Comparison of ENCODE assay signal across 10 cellular contexts in genomic region chr1:46306159-46306530, GRCh38. TPM values are rescaled to one million over a fixed set of nuclear protein-coding genes. Genes with fewer than 3 reads are reported as not detected.
A peak's percentile ranks its signal among the peaks of the same experiment; 100 is the strongest.
DNase-seq lines count a peak whose midpoint lies in the region; ATAC-seq and TF ChIP-seq lines count a peak whose summit lies in the region.
"Had no signal": no experiment of that assay in that cellular context is flagged by ENCODE, and none has a peak within 500 bp of the region (broad histone marks: within the 10 kb centered on the region; RNA-seq: fewer than 3 reads in every experiment).

No MANE protein-coding gene starts in this region.

- H3K79me2 ChIP-seq in PC-9 (ENCODE audit: low read depth) (peaks cover 87% of the 10 kb centered on the region), hepatocyte (peaks cover 82% of the 10 kb centered on the region)

- TF ChIP-seq CTCF in GM06990 (IDR thresholded peaks at IDR 0.05; ENCODE audit: insufficient read depth, low read length, poor library complexity, severe bottlenecking) (no peak), PC-9 (conservative IDR thresholded peaks at IDR 0.05) (no peak), hepatocyte (IDR thresholded peaks at IDR 0.05; ENCODE audit: poor library complexity) (no peak), testis (IDR thresholded peaks at IDR 0.05) (no peak)

- intact Hi-C loops in PC-9 (cut with micrococcal nuclease; ENCODE audit: unreplicated experiment): no loop called here
- intact Hi-C loops in testis (cut with DNase I; ENCODE audit: low total_unique reads): no loop called here

- no peak for TF ChIP-seq POLR2A in testis (IDR thresholded peaks at IDR 0.05)

- 93% methylated on average over 8 of the region's 8 CpGs for WGBS in hepatocyte (ENCODE audit: low lambda C conversion rate, missing lambda C conversion rate)
- WGBS in testis, 2 donors: 77 to 87% methylated on average over 8 of the region's 8 CpGs

- peaks cover 46% of the 10 kb centered on the region for H3K36me3 ChIP-seq in BLaER1
- H3K36me3 ChIP-seq in GM06990 (ENCODE audit: control insufficient read depth, insufficient read depth, low read length): peaks cover 4% of the 10 kb centered on the region
- peaks cover 34% of the 10 kb centered on the region for H3K36me3 ChIP-seq in PC-9 (ENCODE audit: low read depth)
- no peaks in the 10 kb centered on the region for H3K36me3 ChIP-seq in hepatocyte (replicated peaks; ENCODE audit: insufficient read depth, low read depth)
- H3K36me3 ChIP-seq in testis (ENCODE audit: low read depth, missing control alignments): no peaks in the 10 kb centered on the region

- no peak for ATAC-seq in HG03280 (IDR thresholded peaks at IDR 0.05; ENCODE audit: unreplicated experiment)
- ATAC-seq: left lung had no signal

- POLR2A ChIA-PET in PC-9 (lab: Charles Lee; ENCODE audit: unreplicated experiment): no interaction called here

- no peak overlapping the region for H3K27ac ChIP-seq in BLaER1
- no peak overlapping the region for H3K27ac ChIP-seq in PC-9
- H3K27ac ChIP-seq in hepatocyte: no peak overlapping the region
- H3K27ac ChIP-seq in testis: no peak overlapping the region
- H3K27ac ChIP-seq: left lung had no signal

- H2AFZ ChIP-seq in PC-9 (no peak overlapping the region), hepatocyte (no peak overlapping the region)

- H3K4me3 ChIP-seq in BLaER1 (no peak overlapping the region), GM06990 (replicated peaks; ENCODE audit: low read depth, low read length) (peak overlapping the region; percentile 83), PC-9 (no peak overlapping the region), hepatocyte (no peak overlapping the region), testis (no peak overlapping the region)

- no peaks in the 10 kb centered on the region for H3K9me3 ChIP-seq in BLaER1
- H3K9me3 ChIP-seq in PC-9 (ENCODE audit: insufficient read depth, low read depth): no peaks in the 10 kb centered on the region
- no peaks in the 10 kb centered on the region for H3K9me3 ChIP-seq in hepatocyte (ENCODE audit: low read depth)
- H3K9me3 ChIP-seq in testis: no peaks in the 10 kb centered on the region
- H3K9me3 ChIP-seq: left lung had no signal

- H3K4me1 ChIP-seq in BLaER1: peaks cover 46% of the 10 kb centered on the region
- H3K4me1 ChIP-seq in PC-9 (replicated peaks; ENCODE audit: insufficient read depth): peaks cover 26% of the 10 kb centered on the region
- peaks cover 6% of the 10 kb centered on the region for H3K4me1 ChIP-seq in hepatocyte (ENCODE audit: insufficient read depth)
- H3K4me1 ChIP-seq in testis: peaks cover 13% of the 10 kb centered on the region

- H4K20me1 ChIP-seq in BLaER1: peaks cover 74% of the 10 kb centered on the region
- peaks cover 55% of the 10 kb centered on the region for H4K20me1 ChIP-seq in PC-9 (ENCODE audit: insufficient read depth)
- peaks cover 37% of the 10 kb centered on the region for H4K20me1 ChIP-seq in hepatocyte (ENCODE audit: insufficient read depth, poor library complexity, severe bottlenecking)

- CTCF ChIA-PET in PC-9 (lab: Charles Lee): no interaction called here

- no peaks in the 10 kb centered on the region for H3K27me3 ChIP-seq in BLaER1
- no peaks in the 10 kb centered on the region for H3K27me3 ChIP-seq in GM06990 (replicated peaks; ENCODE audit: control insufficient read depth, insufficient read depth, low read length)
- H3K27me3 ChIP-seq in PC-9 (ENCODE audit: insufficient read depth, low read depth): no peaks in the 10 kb centered on the region
- H3K27me3 ChIP-seq in hepatocyte: no peaks in the 10 kb centered on the region
- no peaks in the 10 kb centered on the region for H3K27me3 ChIP-seq in testis
- H3K27me3 ChIP-seq: left lung had no signal

- BruUV-seq in PC-9 (replicated peaks; lab: Mats Ljungman, UMichigan): no TSS peak

- H3K9me2 ChIP-seq in PC-9 (ENCODE audit: insufficient read depth): no peaks in the 10 kb centered on the region
- no peaks in the 10 kb centered on the region for H3K9me2 ChIP-seq in hepatocyte (replicated peaks; ENCODE audit: insufficient read depth)

- H3K4me2 ChIP-seq in BLaER1 (peak overlapping the region; percentile 94), PC-9 (peak overlapping the region; percentile 98), hepatocyte (peak overlapping the region; percentile 85)

- H3F3A ChIP-seq in PC-9 (ENCODE audit: insufficient read depth, low read depth): peaks cover 11% of the 10 kb centered on the region

- no peak for DNase-seq in GM06990 (ENCODE audit: extremely low read depth, insufficient read length)
- DNase-seq in PC-9: no peak
- no peak for DNase-seq in hepatocyte (ENCODE audit: low spot score)
- no peak for DNase-seq in HuH-7 (ENCODE audit: low spot score)
- DNase-seq in DMS153 (lab: John Stamatoyannopoulos, UW): no peak
- DNase-seq in testis: no peak
- DNase-seq: left lung, NCI-H146 had no signal

- no peak overlapping the region for H3K9ac ChIP-seq in BLaER1

RNA-seq across cellular contexts. Expression of gene UQCRH, which starts 2.6 kb away (rescaled TPM):
- total RNA-seq in PC-9 (2021): 457 and 551 TPM in 2 replicates
- total RNA-seq in hepatocyte: 429 and 430 TPM in 2 replicates
- 269 and 287 TPM in 2 replicates for polyA plus RNA-seq in hepatocyte
- total RNA-seq in testis: 100 to 1,000 TPM; 183 to 259 TPM
- 165 TPM for polyA plus RNA-seq in testis (ENCODE audit: insufficient read depth, low read depth, low replicate concordance)

RNA-seq across cellular contexts. Expression of gene LRRC41, which starts 2.7 kb away (rescaled TPM):
- total RNA-seq in PC-9 (2021) (65.9 and 66.3 TPM in 2 replicates), hepatocyte (84.4 and 104 TPM in 2 replicates), testis (100 to 1,000 TPM; 123 to 136 TPM)
- polyA plus RNA-seq in hepatocyte (113 and 123 TPM in 2 replicates), testis (ENCODE audit: insufficient read depth, low read depth, low replicate concordance) (86.4 TPM)

RNA-seq across cellular contexts. Expression of gene NSUN4, which starts 34.5 kb away (rescaled TPM):
- total RNA-seq in PC-9 (2021) (31.7 and 33.9 TPM in 2 replicates), hepatocyte (17.6 and 20.5 TPM in 2 replicates), testis (100 to 1,000 TPM in 1 of 2 donors, 10 to 100 TPM in 1; 47.4 to 130 TPM)
- polyA plus RNA-seq in hepatocyte (13.5 and 21.2 TPM in 2 replicates), testis (ENCODE audit: insufficient read depth, low read depth, low replicate concordance) (94.3 TPM)

RNA-seq across cellular contexts. Expression of gene RAD54L, which starts 58.6 kb away (rescaled TPM):
- 44.8 and 56.4 TPM in 2 replicates for total RNA-seq in PC-9 (2021)
- 4.3 and 6.2 TPM in 2 replicates for total RNA-seq in hepatocyte
- 4.2 and 4.9 TPM in 2 replicates for polyA plus RNA-seq in hepatocyte
- total RNA-seq in testis: 10 to 100 TPM; 24.5 to 31.4 TPM
- 17.9 TPM for polyA plus RNA-seq in testis (ENCODE audit: insufficient read depth, low read depth, low replicate concordance)
